ENCODE assay signal across 8 cellular contexts in the genomic region with DNA sequence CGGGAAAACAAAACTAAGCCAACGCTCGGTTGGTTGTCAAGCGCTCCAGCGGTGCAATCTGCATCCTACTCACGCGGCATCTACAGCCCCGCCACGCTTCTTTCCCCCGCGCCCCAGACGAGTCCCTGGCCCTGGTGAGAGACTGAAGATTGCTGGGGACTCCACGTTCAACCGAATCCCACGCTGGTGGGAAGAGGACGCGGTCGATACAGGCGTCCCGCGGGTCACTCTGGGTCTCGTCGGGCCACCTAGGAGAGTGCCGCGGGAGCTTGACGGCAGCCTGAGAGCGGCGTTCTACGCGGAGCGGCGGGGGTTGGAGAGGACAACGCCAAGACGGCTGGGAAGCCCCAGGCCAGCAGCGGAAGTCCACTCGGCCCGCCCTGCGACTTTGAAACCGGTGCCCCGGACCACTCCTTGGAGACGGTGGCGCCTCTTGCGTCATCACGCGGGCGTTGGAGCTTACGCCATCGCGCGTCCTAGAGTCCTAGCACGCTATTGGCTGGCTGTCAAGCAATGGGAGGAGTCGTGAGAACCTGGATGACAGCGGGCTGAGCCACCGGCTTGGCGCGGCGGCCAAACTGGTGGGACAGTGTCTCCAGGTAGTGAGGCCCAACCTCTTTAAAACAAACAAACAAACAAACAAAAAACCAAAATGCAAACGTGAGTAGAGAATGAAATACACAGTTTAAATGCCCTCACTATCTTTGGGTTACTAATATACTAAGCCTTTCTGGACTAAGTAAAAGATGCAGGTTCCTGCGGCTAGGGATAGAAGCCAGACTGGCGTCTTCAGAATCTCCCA. TPM values are rescaled to one million over a fixed set of nuclear protein-coding genes. Genes with fewer than 3 reads are reported as not detected.
DNase-seq lines count a peak whose midpoint lies in the region; ATAC-seq and TF ChIP-seq lines count a peak whose summit lies in the region.

Gene SCLT1, minus strand, starts transcription at position 367 of the 802 bp plus-strand sequence. CDS start 436 bp downstream, outside the sequence.

- peaks cover 11% of the 10 kb centered on the region for H3K36me3 Mint-ChIP-seq in activated T-cell treated with anti-CD3 and anti-CD28 coated beads, Interleukin-2, amount 50 U/mL, for 24 hours (ENCODE audit: low read depth)

- H3K4me3 Mint-ChIP-seq in activated T-cell treated with anti-CD3 and anti-CD28 coated beads, Interleukin-2, amount 50 U/mL, for 24 hours = no peak within 1 kb of the TSS

- 0 to 1% methylated on average over 60 of the region's 60 CpGs for WGBS in esophagus, 2 donors

- peak within 1 kb of the TSS; percentile 84 to 90 for H3K4me3 ChIP-seq in esophagus (ENCODE audit: low read depth in 1 of 2, low read length in 2 of 2)
- H3K4me3 ChIP-seq in mucosa of stomach (ENCODE audit: low read length) = peak within 1 kb of the TSS; percentile 80

- H3K4me1 Mint-ChIP-seq in activated T-cell treated with anti-CD3 and anti-CD28 coated beads, Interleukin-2, amount 50 U/mL, for 24 hours (ENCODE audit: low read depth) = peaks cover 47% of the 10 kb centered on the region

- H3K9me3 ChIP-seq in esophagus (ENCODE audit: control insufficient read depth in 2 of 2, insufficient read depth in 1 of 2, low read depth in 1 of 2, low read length in 1 of 2) = no peaks in the 10 kb centered on the region
- no peaks in the 10 kb centered on the region for H3K9me3 ChIP-seq in mucosa of stomach (ENCODE audit: control insufficient read depth, low read length)

- H3K4me1 ChIP-seq in esophagus (ENCODE audit: control insufficient read depth in 2 of 2, insufficient read depth in 2 of 2, low read length in 1 of 2) = no peaks in the 10 kb centered on the region
- H3K4me1 ChIP-seq in mucosa of stomach (ENCODE audit: control insufficient read depth, insufficient read depth, low read length) = no peaks in the 10 kb centered on the region

- no peaks in the 10 kb centered on the region for H3K36me3 ChIP-seq in esophagus (ENCODE audit: control insufficient read depth in 2 of 2, insufficient read depth in 2 of 2, low read length in 1 of 2)
- H3K36me3 ChIP-seq in mucosa of stomach (ENCODE audit: control insufficient read depth, insufficient read depth, low read length) = no peaks in the 10 kb centered on the region

- no peaks in the 10 kb centered on the region for H3K9me3 Mint-ChIP-seq in activated T-cell treated with anti-CD3 and anti-CD28 coated beads, Interleukin-2, amount 50 U/mL, for 24 hours

- DNase-seq in DMS153 treated with DMSO at 0.1 percent for 48 hours (lab: John Stamatoyannopoulos, UW; ENCODE audit: unreplicated experiment) (peak; percentile 86), KBM-7 (peak; percentile 97)
- peak; percentile 97 for DNase-seq in activated T-cell treated with anti-CD3 and anti-CD28 coated beads, Interleukin-2, amount 50 U/mL, for 24 hours
- DNase-seq in stimulated activated CD8-positive, alpha-beta memory T cell treated with anti-CD3 and anti-CD28 coated beads, Interleukin-7, amount 100 ng/mL, for 1 hour (ENCODE audit: low read depth in 2 of 2) = peak; percentile 86 to 88

- peak within 1 kb of the TSS; percentile 87 for H3K9ac ChIP-seq in mucosa of stomach (ENCODE audit: low read length)

- H3K27me3 ChIP-seq in esophagus (ENCODE audit: control insufficient read depth in 1 of 2, insufficient read depth in 2 of 2, low read length in 2 of 2) = no peaks in the 10 kb centered on the region
- no peaks in the 10 kb centered on the region for H3K27me3 ChIP-seq in mucosa of stomach (ENCODE audit: control insufficient read depth, insufficient read depth, low read length)

- H3K27ac ChIP-seq in esophagus (ENCODE audit: low read depth in 2 of 2, low read length in 1 of 2) = peak within 1 kb of the TSS; percentile 99

- in situ Hi-C loops in KBM-7 (cut with MboI; ENCODE audit: low pct_unique_long_range_greater_than_20kb, low sequenced_read_pairs) = no loop called here

- H3K27me3 Mint-ChIP-seq in activated T-cell treated with anti-CD3 and anti-CD28 coated beads, Interleukin-2, amount 50 U/mL, for 24 hours = no peaks in the 10 kb centered on the region

- H3K27ac Mint-ChIP-seq in activated T-cell treated with anti-CD3 and anti-CD28 coated beads, Interleukin-2, amount 50 U/mL, for 24 hours = peak within 1 kb of the TSS; percentile 33

- ATAC-seq in GM21717 (IDR thresholded peaks at IDR 0.05; ENCODE audit: unreplicated experiment) = peak; percentile 93

TF ChIP-seq in PFSK-1, 5 proteins besides CTCF, POLR2A, EP300 and RAD21:
- no peak for TF ChIP-seq REST (IDR thresholded peaks at IDR 0.05; ENCODE audit: insufficient read depth in 1 of 2, low read depth in 2 of 2, low read length in 2 of 2)
- TF ChIP-seq TAF1 (IDR thresholded peaks at IDR 0.05; ENCODE audit: borderline replicate concordance, insufficient read depth, low read length) = peak; percentile 78
- peak; percentile 86 for TF ChIP-seq FOXP2 (optimal IDR thresholded peaks at IDR 0.05; ENCODE audit: borderline replicate concordance, extremely low read depth, extremely low read length, insufficient read depth)
- TF ChIP-seq POLR2AphosphoS5 (IDR thresholded peaks at IDR 0.05; ENCODE audit: low read depth, low read length) = peak; percentile 89
- TF ChIP-seq SIN3A (IDR thresholded peaks at IDR 0.05; ENCODE audit: borderline replicate concordance, insufficient read depth, low read length) = peak; percentile 25; the same call in 1 of the 2 replicates

RNA-seq across cellular contexts. Expression of gene SCLT1, which starts in this region (rescaled TPM):
- polyA plus RNA-seq in PFSK-1 (2012; ENCODE audit: insufficient read length, low read depth) = 4.8 TPM
- polyA plus RNA-seq in esophagus = 1 to 10 TPM; 3.3 to 4.3 TPM

Comparison
In these comparisons a context has a peak if more than half of its experiments do, and no peak if none do; other contexts are left out.
1. Peak in every context shown above with its lines: DNase-seq, ATAC-seq, H3K4me3 ChIP-seq and H3K27ac ChIP-seq.